8 cellular contexts compared by ENCODE assay signal in the genomic region with DNA sequence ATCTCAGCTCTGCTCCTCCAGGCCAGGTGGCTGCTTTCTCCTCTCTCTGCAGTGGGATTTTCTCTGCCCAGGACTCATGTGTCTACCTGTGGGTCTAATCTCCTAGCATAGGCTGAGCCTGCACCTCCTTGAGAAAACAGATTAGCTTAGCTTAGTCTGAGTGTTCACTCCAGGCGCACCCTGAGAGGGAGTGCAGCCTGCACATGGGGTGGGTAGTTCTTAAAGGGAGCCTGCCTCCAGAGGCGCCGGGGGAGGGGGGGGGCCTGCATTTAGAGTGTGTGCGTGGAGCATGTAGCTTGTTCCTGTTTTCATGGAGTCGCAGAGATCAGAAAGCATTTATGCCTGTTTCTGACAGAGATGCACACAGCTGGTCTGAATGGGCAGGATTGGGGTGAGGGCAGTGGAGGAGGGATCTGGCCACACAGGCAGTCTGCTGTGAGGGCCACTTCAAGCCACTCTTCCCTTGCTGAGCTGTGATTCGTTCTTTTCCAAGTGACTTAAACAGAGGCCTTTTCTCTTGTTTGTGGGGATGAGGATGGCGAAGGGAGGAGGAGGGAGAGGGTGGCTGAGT. TPM values are rescaled to one million over a fixed set of nuclear protein-coding genes. Genes with fewer than 3 reads are reported as not detected.
A peak's percentile ranks its signal among the peaks of the same experiment; 100 is the strongest.
DNase-seq lines count a peak whose midpoint lies in the region; ATAC-seq and TF ChIP-seq lines count a peak whose summit lies in the region.

No MANE protein-coding gene starts in this region.

- DNase-seq in activated CD8-positive, alpha-beta T cell treated with anti-CD3 and anti-CD28 coated beads, Interleukin-2, amount 10 ng/mL, durations not matched to agents 7 days and 5 days = no peak
- no peak for DNase-seq in activated CD8-positive, alpha-beta T cell treated with anti-CD3 and anti-CD28 coated beads for 36 hours
- DNase-seq in SKM-1 treated with dmso at 0.1 percent for 144 hours (lab: John Stamatoyannopoulos, UW; ENCODE audit: unreplicated experiment) (peak; percentile 37), hepatic stellate cell (ENCODE audit: low spot score) (no peak), LoVo (ENCODE audit: low spot score) (no peak)

- no peak for ATAC-seq in activated CD8-positive, alpha-beta T cell treated with anti-CD3 and anti-CD28 coated beads, Interleukin-2, amount 10 ng/mL, durations not matched to agents 7 days and 5 days
- ATAC-seq in activated CD8-positive, alpha-beta T cell treated with anti-CD3 and anti-CD28 coated beads for 36 hours = no peak
- no peak for ATAC-seq in GM19351 (IDR thresholded peaks at IDR 0.05; ENCODE audit: unreplicated experiment)

- 18% methylated on average over 7 of the region's 7 CpGs for WGBS in thymus

- H3K4me3 ChIP-seq in thymus (ENCODE audit: low read length) = no peak overlapping the region

- no peak overlapping the region for H3K4me3 Mint-ChIP-seq in activated CD8-positive, alpha-beta T cell treated with anti-CD3 and anti-CD28 coated beads, Interleukin-2, amount 10 ng/mL, durations not matched to agents 7 days and 5 days
- H3K4me3 Mint-ChIP-seq in activated CD8-positive, alpha-beta T cell treated with anti-CD3 and anti-CD28 coated beads for 36 hours = no peak overlapping the region

- no peak for TF ChIP-seq CTCF in activated CD8-positive, alpha-beta T cell treated with anti-CD3 and anti-CD28 coated beads for 36 hours (IDR thresholded peaks at IDR 0.05)

- peaks cover 75% of the 10 kb centered on the region for H3K4me1 ChIP-seq in thymus (ENCODE audit: control insufficient read depth, insufficient read depth, low read length)

- H3K4me1 Mint-ChIP-seq in activated CD8-positive, alpha-beta T cell treated with anti-CD3 and anti-CD28 coated beads, Interleukin-2, amount 10 ng/mL, durations not matched to agents 7 days and 5 days (ENCODE audit: low read depth) = peaks cover 49% of the 10 kb centered on the region
- H3K4me1 Mint-ChIP-seq in activated CD8-positive, alpha-beta T cell treated with anti-CD3 and anti-CD28 coated beads for 36 hours (ENCODE audit: low read depth) = peaks cover 73% of the 10 kb centered on the region

- H3K27ac Mint-ChIP-seq in activated CD8-positive, alpha-beta T cell treated with anti-CD3 and anti-CD28 coated beads, Interleukin-2, amount 10 ng/mL, durations not matched to agents 7 days and 5 days = peak overlapping the region; percentile 37
- H3K27ac Mint-ChIP-seq in activated CD8-positive, alpha-beta T cell treated with anti-CD3 and anti-CD28 coated beads for 36 hours = no peak overlapping the region

- peak overlapping the region; percentile 7 for H3K27ac ChIP-seq in layer of hippocampus (ENCODE audit: low read depth, low read length)
- peak overlapping the region; percentile 20 for H3K27ac ChIP-seq in thymus (ENCODE audit: low read depth)

- H3K9me3 ChIP-seq in thymus (ENCODE audit: control insufficient read depth) = no peaks in the 10 kb centered on the region

- no peaks in the 10 kb centered on the region for H3K27me3 Mint-ChIP-seq in activated CD8-positive, alpha-beta T cell treated with anti-CD3 and anti-CD28 coated beads, Interleukin-2, amount 10 ng/mL, durations not matched to agents 7 days and 5 days (ENCODE audit: low read depth)
- H3K27me3 Mint-ChIP-seq in activated CD8-positive, alpha-beta T cell treated with anti-CD3 and anti-CD28 coated beads for 36 hours = no peaks in the 10 kb centered on the region

- H3K9me3 Mint-ChIP-seq in activated CD8-positive, alpha-beta T cell treated with anti-CD3 and anti-CD28 coated beads, Interleukin-2, amount 10 ng/mL, durations not matched to agents 7 days and 5 days (ENCODE audit: insufficient read depth) = no peaks in the 10 kb centered on the region
- H3K9me3 Mint-ChIP-seq in activated CD8-positive, alpha-beta T cell treated with anti-CD3 and anti-CD28 coated beads for 36 hours = no peaks in the 10 kb centered on the region

- CTCF ChIA-PET in activated CD8-positive, alpha-beta T cell treated with anti-CD3 and anti-CD28 coated beads, Interleukin-2, amount 10 ng/mL, durations not matched to agents 7 days and 5 days (lab: Charles Lee) = interaction anchor here (0.7 to 3.7 kb wide), 3 partner anchors 10 to 55 kb away, joined by 3 to 21 read pairs (median 3); no protein-coding TSS in a partner anchor
- CTCF ChIA-PET in activated CD8-positive, alpha-beta T cell treated with anti-CD3 and anti-CD28 coated beads for 36 hours (lab: Charles Lee) = interaction anchor here (0.9 to 5.2 kb wide), 3 partner anchors 8 to 55 kb away, joined by 4 to 41 read pairs (median 4); no protein-coding TSS in a partner anchor

- POLR2A ChIA-PET in activated CD8-positive, alpha-beta T cell treated with anti-CD3 and anti-CD28 coated beads, Interleukin-2, amount 10 ng/mL, durations not matched to agents 7 days and 5 days (lab: Charles Lee) = no interaction called here
- POLR2A ChIA-PET in activated CD8-positive, alpha-beta T cell treated with anti-CD3 and anti-CD28 coated beads for 36 hours (lab: Charles Lee) = interaction anchor here (3.5 kb wide), 1 partner anchor 12 kb away, joined by 20 read pairs; no protein-coding TSS in a partner anchor

- peaks cover 11% of the 10 kb centered on the region for H3K36me3 ChIP-seq in thymus (ENCODE audit: control insufficient read depth, insufficient read depth)

- H3K27me3 ChIP-seq in layer of hippocampus (ENCODE audit: control insufficient read depth, insufficient read depth, low read length) = no peaks in the 10 kb centered on the region
- no peaks in the 10 kb centered on the region for H3K27me3 ChIP-seq in thymus (ENCODE audit: control insufficient read depth, insufficient read depth)

- peaks cover 19% of the 10 kb centered on the region for H3K36me3 Mint-ChIP-seq in activated CD8-positive, alpha-beta T cell treated with anti-CD3 and anti-CD28 coated beads, Interleukin-2, amount 10 ng/mL, durations not matched to agents 7 days and 5 days (ENCODE audit: low read depth)
- H3K36me3 Mint-ChIP-seq in activated CD8-positive, alpha-beta T cell treated with anti-CD3 and anti-CD28 coated beads for 36 hours (ENCODE audit: low read depth) = peaks cover 30% of the 10 kb centered on the region

- intact Hi-C loops in activated CD8-positive, alpha-beta T cell treated with anti-CD3 and anti-CD28 coated beads for 36 hours (cut with micrococcal nuclease) = loop anchor here (5.0 kb wide), 1 partner anchor 35 kb away; no protein-coding TSS in a partner anchor

RNA-seq across cellular contexts. Expression of gene GALNT2, which starts 45.2 kb away (rescaled TPM):
- 10 to 100 TPM; 20.7 to 21.2 TPM for total RNA-seq in activated CD8-positive, alpha-beta T cell treated with anti-CD3 and anti-CD28 coated beads, Interleukin-2, amount 10 ng/mL, durations not matched to agents 7 days and 5 days
- 10 to 100 TPM; 40.1 to 42.3 TPM for total RNA-seq in activated CD8-positive, alpha-beta T cell treated with anti-CD3 and anti-CD28 coated beads for 36 hours
- polyA plus RNA-seq in thymus = 33.9 TPM
